ENCODE assay signal across 17 cellular contexts in the genomic region with DNA sequence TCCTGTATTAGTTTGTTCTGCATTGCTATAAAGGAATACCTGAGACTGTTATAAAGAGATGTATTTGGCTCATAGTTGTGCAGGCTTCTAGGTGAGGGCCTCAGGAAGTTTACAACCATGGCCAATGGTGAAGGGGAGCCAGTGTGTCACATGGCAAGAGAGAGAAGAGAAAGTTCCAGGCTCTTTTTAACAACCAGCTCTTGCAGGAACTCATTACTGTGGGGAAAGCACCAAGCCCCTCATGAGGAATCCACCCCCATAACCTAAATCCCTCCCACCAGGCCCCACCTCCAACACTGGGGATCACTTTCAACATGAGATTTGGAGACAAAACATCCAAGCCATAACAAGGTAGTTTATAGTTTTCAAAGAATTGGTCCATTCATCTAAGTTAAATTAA. TPM values are rescaled to one million over a fixed set of nuclear protein-coding genes. Genes with fewer than 3 reads are reported as not detected.
DNase-seq lines count a peak whose midpoint lies in the region; ATAC-seq and TF ChIP-seq lines count a peak whose summit lies in the region.
"Had no signal": no experiment of that assay in that cellular context is flagged by ENCODE, and none has a peak within 500 bp of the region (broad histone marks: within the 10 kb centered on the region; RNA-seq: fewer than 3 reads in every experiment).

No MANE protein-coding gene starts in this region.

- ATAC-seq in activated T-cell treated with anti-CD3 and anti-CD28 coated beads, Interleukin-2, amount 50 U/mL, for 4 hours = peak; percentile 23 to 31
- ATAC-seq in stimulated activated effector memory CD8-positive, alpha-beta T cell treated with anti-CD3 and anti-CD28 coated beads, Interleukin-12 subunit alpha, Interleukin-12 subunit beta, amount 100 ng/mL, for 72 hours = peak; percentile 51
- ATAC-seq: body of pancreas, left cardiac atrium had no signal

- H3K27me3 Mint-ChIP-seq in activated T-cell treated with anti-CD3 and anti-CD28 coated beads, Interleukin-2, amount 50 U/mL, for 4 hours (ENCODE audit: low read depth) = no peaks in the 10 kb centered on the region
- H3K27me3 Mint-ChIP-seq in activated CD4-positive, alpha-beta memory T cell treated with anti-CD3 and anti-CD28 coated beads for 36 hours = no peaks in the 10 kb centered on the region
- peaks cover 2% of the 10 kb centered on the region for H3K27me3 Mint-ChIP-seq in glutamatergic neuron (ENCODE audit: unreplicated experiment)

- no peak for TF ChIP-seq CTCF in epithelial cell of proximal tubule (conservative IDR thresholded peaks at IDR 0.05; ENCODE audit: low read depth, low read length)
- TF ChIP-seq CTCF in glutamatergic neuron (IDR thresholded peaks at IDR 0.05; ENCODE audit: partially characterized antibody, unreplicated experiment) = no peak

- peak overlapping the region; percentile 49 for H3K4me3 ChIP-seq in epithelial cell of proximal tubule (ENCODE audit: low read depth, low read length)
- H3K4me3 ChIP-seq: body of pancreas had no signal

- peak overlapping the region; percentile 80 for H3K4me3 Mint-ChIP-seq in activated T-cell treated with anti-CD3 and anti-CD28 coated beads, Interleukin-2, amount 50 U/mL, for 4 hours
- H3K4me3 Mint-ChIP-seq in activated CD4-positive, alpha-beta memory T cell treated with anti-CD3 and anti-CD28 coated beads for 36 hours = peak overlapping the region; percentile 81
- H3K4me3 Mint-ChIP-seq in stimulated activated effector memory CD8-positive, alpha-beta T cell treated with anti-CD3 and anti-CD28 coated beads, Interleukin-12 subunit alpha, Interleukin-12 subunit beta, amount 100 ng/mL, for 72 hours = peak overlapping the region; percentile 89
- H3K4me3 Mint-ChIP-seq in glutamatergic neuron (ENCODE audit: unreplicated experiment) = no peak overlapping the region

- DNase-seq in activated T-cell treated with anti-CD3 and anti-CD28 coated beads, Interleukin-2, amount 50 U/mL, for 4 hours = no peak
- DNase-seq in activated T-cell treated with anti-CD3 and anti-CD28 coated beads, Interleukin-2, amount 50 U/mL, for 1 hour = no peak
- DNase-seq in activated CD4-positive, alpha-beta memory T cell treated with anti-CD3 and anti-CD28 coated beads for 36 hours = peak; percentile 34
- no peak for DNase-seq in epithelial cell of proximal tubule (ENCODE audit: low read depth)
- DNase-seq in stimulated activated effector memory CD8-positive, alpha-beta T cell treated with anti-CD3 and anti-CD28 coated beads, Interleukin-12 subunit alpha, Interleukin-12 subunit beta, amount 100 ng/mL, for 72 hours (ENCODE audit: low spot score in 2 of 2) = peak in 1 of 2 donors; percentile 58
- no peak for DNase-seq in OCI-M2 (lab: John Stamatoyannopoulos, UW; ENCODE audit: unreplicated experiment)
- no peak for DNase-seq in NCI-H2029 (lab: John Stamatoyannopoulos, UW)
- DNase-seq in glutamatergic neuron = no peak
- DNase-seq: ACHN, cortex of kidney, EL, left cardiac atrium, NCI-H1694, NCI-H226, SK-N-SH, stomach had no signal

- peak overlapping the region; percentile 84 for H3K27ac Mint-ChIP-seq in activated CD4-positive, alpha-beta memory T cell treated with anti-CD3 and anti-CD28 coated beads for 36 hours
- H3K27ac Mint-ChIP-seq in stimulated activated effector memory CD8-positive, alpha-beta T cell treated with anti-CD3 and anti-CD28 coated beads, Interleukin-12 subunit alpha, Interleukin-12 subunit beta, amount 100 ng/mL, for 72 hours = peak overlapping the region; percentile 95
- no peak overlapping the region for H3K27ac Mint-ChIP-seq in glutamatergic neuron (ENCODE audit: unreplicated experiment)

- H3K9me3 Mint-ChIP-seq in activated T-cell treated with anti-CD3 and anti-CD28 coated beads, Interleukin-2, amount 50 U/mL, for 4 hours = no peaks in the 10 kb centered on the region
- peaks cover 5% of the 10 kb centered on the region for H3K9me3 Mint-ChIP-seq in activated CD4-positive, alpha-beta memory T cell treated with anti-CD3 and anti-CD28 coated beads for 36 hours
- H3K9me3 Mint-ChIP-seq in stimulated activated effector memory CD8-positive, alpha-beta T cell treated with anti-CD3 and anti-CD28 coated beads, Interleukin-12 subunit alpha, Interleukin-12 subunit beta, amount 100 ng/mL, for 72 hours = no peaks in the 10 kb centered on the region
- no peaks in the 10 kb centered on the region for H3K9me3 Mint-ChIP-seq in glutamatergic neuron (ENCODE audit: unreplicated experiment)

- H3K36me3 Mint-ChIP-seq in activated T-cell treated with anti-CD3 and anti-CD28 coated beads, Interleukin-2, amount 50 U/mL, for 4 hours (ENCODE audit: insufficient read depth) = no peaks in the 10 kb centered on the region
- no peaks in the 10 kb centered on the region for H3K36me3 Mint-ChIP-seq in activated CD4-positive, alpha-beta memory T cell treated with anti-CD3 and anti-CD28 coated beads for 36 hours
- peaks cover 7% of the 10 kb centered on the region for H3K36me3 Mint-ChIP-seq in stimulated activated effector memory CD8-positive, alpha-beta T cell treated with anti-CD3 and anti-CD28 coated beads, Interleukin-12 subunit alpha, Interleukin-12 subunit beta, amount 100 ng/mL, for 72 hours
- H3K36me3 Mint-ChIP-seq in glutamatergic neuron (ENCODE audit: unreplicated experiment) = no peaks in the 10 kb centered on the region

- CTCF ChIA-PET in activated CD4-positive, alpha-beta memory T cell treated with anti-CD3 and anti-CD28 coated beads for 36 hours (lab: Charles Lee) = interaction anchor here (0.9 kb wide), 1 partner anchor 19 kb away, joined by 3 read pairs; no protein-coding TSS in a partner anchor

- peaks cover 20% of the 10 kb centered on the region for H3K4me1 Mint-ChIP-seq in activated T-cell treated with anti-CD3 and anti-CD28 coated beads, Interleukin-2, amount 50 U/mL, for 4 hours (ENCODE audit: low read depth)
- H3K4me1 Mint-ChIP-seq in activated CD4-positive, alpha-beta memory T cell treated with anti-CD3 and anti-CD28 coated beads for 36 hours (ENCODE audit: low read depth) = peaks cover 25% of the 10 kb centered on the region
- H3K4me1 Mint-ChIP-seq in stimulated activated effector memory CD8-positive, alpha-beta T cell treated with anti-CD3 and anti-CD28 coated beads, Interleukin-12 subunit alpha, Interleukin-12 subunit beta, amount 100 ng/mL, for 72 hours = peaks cover 24% of the 10 kb centered on the region
- H3K4me1 Mint-ChIP-seq in glutamatergic neuron (ENCODE audit: low read depth, unreplicated experiment) = peaks cover 9% of the 10 kb centered on the region

- POLR2A ChIA-PET in activated CD4-positive, alpha-beta memory T cell treated with anti-CD3 and anti-CD28 coated beads for 36 hours (lab: Charles Lee) = no interaction called here

- intact Hi-C loops in activated CD4-positive, alpha-beta memory T cell treated with anti-CD3 and anti-CD28 coated beads for 36 hours (cut with micrococcal nuclease) = no loop called here

RNA-seq across cellular contexts. Expression of a gene that starts 5.0 kb away (rescaled TPM):
- 100 to 1,000 TPM in 1 of 3 donors, 10 to 100 TPM in 2; 87.2 to 104 (median 95.6) TPM for total RNA-seq in activated T-cell treated with anti-CD3 and anti-CD28 coated beads, Interleukin-2, amount 50 U/mL, for 4 hours
- total RNA-seq in activated CD4-positive, alpha-beta memory T cell treated with anti-CD3 and anti-CD28 coated beads for 36 hours = 10 to 100 TPM; 89.6 to 89.7 TPM
- 64.2 and 73.1 TPM in 2 replicates for total RNA-seq in epithelial cell of proximal tubule
- total RNA-seq in glutamatergic neuron (ENCODE audit: unreplicated experiment) = 61.5 TPM

RNA-seq across cellular contexts. Expression of a gene that starts 34.5 kb away (rescaled TPM):
- total RNA-seq in activated T-cell treated with anti-CD3 and anti-CD28 coated beads, Interleukin-2, amount 50 U/mL, for 4 hours = 10 to 100 TPM; 29.3 to 35.0 (median 30.4) TPM
- total RNA-seq in activated CD4-positive, alpha-beta memory T cell treated with anti-CD3 and anti-CD28 coated beads for 36 hours = 10 to 100 TPM; 18.1 to 19.0 TPM
- total RNA-seq in epithelial cell of proximal tubule (6.8 and 8.3 TPM in 2 replicates), glutamatergic neuron (ENCODE audit: unreplicated experiment) (20.1 TPM)

RNA-seq across cellular contexts. Expression of a gene that starts 37.1 kb away (rescaled TPM):
- total RNA-seq in activated T-cell treated with anti-CD3 and anti-CD28 coated beads, Interleukin-2, amount 50 U/mL, for 4 hours = not detected
- under 1 TPM in 1 of 2 experiments, not detected in 1; 0.29 TPM for total RNA-seq in activated CD4-positive, alpha-beta memory T cell treated with anti-CD3 and anti-CD28 coated beads for 36 hours
- total RNA-seq in epithelial cell of proximal tubule (3.5 and 16.4 TPM in 2 replicates), glutamatergic neuron (ENCODE audit: unreplicated experiment) (12.2 TPM)

RNA-seq across cellular contexts. Expression of a gene that starts 45.2 kb away (rescaled TPM):
- 10 to 100 TPM; 48.7 to 64.8 (median 59.8) TPM for total RNA-seq in activated T-cell treated with anti-CD3 and anti-CD28 coated beads, Interleukin-2, amount 50 U/mL, for 4 hours
- total RNA-seq in activated CD4-positive, alpha-beta memory T cell treated with anti-CD3 and anti-CD28 coated beads for 36 hours = 10 to 100 TPM; 39.0 to 40.8 TPM
- total RNA-seq in epithelial cell of proximal tubule (16.0 and 16.7 TPM in 2 replicates), glutamatergic neuron (ENCODE audit: unreplicated experiment) (1.3 TPM)
